24 cellular contexts compared by ENCODE assay signal in the genomic region with DNA sequence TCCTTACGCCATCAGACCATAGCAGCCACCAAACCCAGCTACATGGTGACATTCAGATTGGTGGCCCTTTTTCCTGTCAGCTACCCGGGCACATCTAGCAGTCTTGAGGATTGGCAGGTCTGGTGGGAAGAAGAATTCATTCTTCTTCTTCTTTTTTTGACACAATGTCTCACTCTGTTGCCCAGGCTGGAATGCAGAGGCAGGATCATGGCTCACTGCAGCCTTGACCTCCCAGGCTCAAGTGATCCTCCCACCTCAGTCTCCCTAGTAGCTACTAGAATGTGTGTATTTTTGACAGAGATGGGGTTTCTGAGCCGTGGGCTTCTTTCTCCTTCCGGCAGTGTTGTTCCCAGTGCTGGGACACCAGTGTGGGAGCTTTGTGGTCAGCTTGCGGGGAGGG. TPM values are rescaled to one million over a fixed set of nuclear protein-coding genes. Genes with fewer than 3 reads are reported as not detected.
DNase-seq lines count a peak whose midpoint lies in the region; ATAC-seq, FAIRE-seq and TF ChIP-seq lines count a peak whose summit lies in the region.
"Had no signal": no experiment of that assay in that cellular context is flagged by ENCODE, and none has a peak within 500 bp of the region (broad histone marks: within the 10 kb centered on the region; RNA-seq: fewer than 3 reads in every experiment).

No MANE protein-coding gene starts in this region.

- no peaks in the 10 kb centered on the region for H3K9me1 ChIP-seq in K562 (ENCODE audit: control insufficient read depth, insufficient read depth, low read length)

- peaks cover 12% of the 10 kb centered on the region for H3F3A ChIP-seq in SK-N-SH (replicated peaks; ENCODE audit: insufficient read depth)

- FAIRE-seq in K562 (lab: Jason Lieb, UNC) (no peak), GM12891 (lab: Jason Lieb, UNC) (no peak)
- FAIRE-seq: pancreas had no signal

- H4K20me1 ChIP-seq in SK-N-SH (ENCODE audit: insufficient read depth) (peaks cover 64% of the 10 kb centered on the region), DND-41 (ENCODE audit: insufficient read depth, low read length) (peaks cover 80% of the 10 kb centered on the region), K562 (replicated peaks; ENCODE audit: control insufficient read depth, insufficient read depth, low read length) (peaks cover 59% of the 10 kb centered on the region)

- TF ChIP-seq CTCF in SK-N-SH (IDR thresholded peaks at IDR 0.05) (no peak), DND-41 (IDR thresholded peaks at IDR 0.05; ENCODE audit: borderline replicate concordance, extremely low read depth, low read length, poor library complexity, severe bottlenecking) (no peak), K562 (IDR thresholded peaks at IDR 0.05 in 2 of 3, conservative IDR thresholded peaks at IDR 0.05 in 1 of 3; ENCODE audit: insufficient read depth in 2 of 3, low read depth in 1 of 3, low read length in 3 of 3) (no peak), osteocyte (IDR thresholded peaks at IDR 0.05) (no peak)

- H3K27me3 ChIP-seq in SK-N-SH (ENCODE audit: insufficient read depth), result no peaks in the 10 kb centered on the region
- no peaks in the 10 kb centered on the region for H3K27me3 ChIP-seq in DND-41 (ENCODE audit: insufficient read depth, low read length, poor library complexity)
- no peaks in the 10 kb centered on the region for H3K27me3 ChIP-seq in K562 (ENCODE audit: control insufficient read depth in 2 of 2, insufficient read depth in 2 of 2, low read length in 2 of 2)
- H3K27me3 ChIP-seq: cardiac muscle cell, pancreas, thyroid gland had no signal

- H2AFZ ChIP-seq in SK-N-SH (ENCODE audit: low read depth) (no peak overlapping the region), DND-41 (ENCODE audit: low read depth, low read length) (no peak overlapping the region), K562 (ENCODE audit: low read depth, low read length) (no peak overlapping the region)

- TF ChIP-seq POLR2A in K562 (conservative IDR thresholded peaks at IDR 0.05), result no peak
- no peak for TF ChIP-seq POLR2A in GM12891 (IDR thresholded peaks at IDR 0.05; ENCODE audit: low read depth, low read length)

- H3K4me1 ChIP-seq in SK-N-SH (ENCODE audit: control insufficient read depth in 1 of 2, insufficient read depth in 2 of 2, low read depth in 1 of 2, low read length in 1 of 2) (peaks cover 18 to 36% of the 10 kb centered on the region in 2 experiments; a peak in 2 of 4 replicates), DND-41 (ENCODE audit: insufficient read depth, low read length) (peaks cover 42% of the 10 kb centered on the region), K562 (replicated peaks in 1 of 2; ENCODE audit: control insufficient read depth in 2 of 2, insufficient read depth in 2 of 2, low read length in 2 of 2) (peaks cover 31 to 53% of the 10 kb centered on the region in 2 experiments)

- H3K27ac Mint-ChIP-seq in osteocyte (ENCODE audit: unreplicated experiment), result peak overlapping the region; percentile 14
- H3K27ac Mint-ChIP-seq: activated naive CD4-positive, alpha-beta T cell treated with anti-CD3 and anti-CD28 coated beads, Interleukin-2, amount 10 ng/mL, durations not matched to agents 7 days and 5 days had no signal

- in situ Hi-C loops in K562 (cut with MboI), result no loop called here

- BruUV-seq in K562 (replicated peaks; lab: Mats Ljungman, UMichigan), result no TSS peak

- H3K79me2 ChIP-seq in SK-N-SH (ENCODE audit: insufficient read depth) (peaks cover 85% of the 10 kb centered on the region), DND-41 (ENCODE audit: insufficient read depth, low read length) (peaks cover 83% of the 10 kb centered on the region), K562 (ENCODE audit: control insufficient read depth, insufficient read depth, low read length) (peaks cover 71% of the 10 kb centered on the region)

- H3K4me1 Mint-ChIP-seq in osteocyte (ENCODE audit: unreplicated experiment), result peaks cover 60% of the 10 kb centered on the region

- H3K9me3 ChIP-seq in SK-N-SH (no peaks in the 10 kb centered on the region), DND-41 (ENCODE audit: insufficient read depth, low read length, severe bottlenecking) (no peaks in the 10 kb centered on the region), K562 (replicated peaks; ENCODE audit: control insufficient read depth, insufficient read depth, low read depth, low read length) (no peaks in the 10 kb centered on the region)
- H3K9me3 ChIP-seq: pancreas, thyroid gland had no signal

- peaks cover 8 to 13% of the 10 kb centered on the region in 2 experiments for H3K36me3 ChIP-seq in SK-N-SH (replicated peaks in 1 of 2; ENCODE audit: control insufficient read depth in 1 of 2, insufficient read depth in 2 of 2, low read length in 1 of 2)
- H3K36me3 ChIP-seq in DND-41 (ENCODE audit: insufficient read depth, low read length), result peaks cover 40% of the 10 kb centered on the region
- peaks cover 70% of the 10 kb centered on the region for H3K36me3 ChIP-seq in K562 (ENCODE audit: control insufficient read depth, insufficient read depth, low read length)

- no peak for ATAC-seq in SK-N-SH treated with all-trans-retinoic acid at 6 μM for 48 hours
- no peak for ATAC-seq in DND-41 (ENCODE audit: insufficient read depth, low read depth)
- no peak for ATAC-seq in K562
- ATAC-seq in HG03342 (IDR thresholded peaks at IDR 0.05; ENCODE audit: unreplicated experiment), result no peak
- ATAC-seq: effector memory CD8-positive, alpha-beta T cell; pancreas had no signal

- H3K9me3 Mint-ChIP-seq in osteocyte (ENCODE audit: unreplicated experiment), result no peaks in the 10 kb centered on the region
- H3K9me3 Mint-ChIP-seq: activated naive CD4-positive, alpha-beta T cell treated with anti-CD3 and anti-CD28 coated beads, Interleukin-2, amount 10 ng/mL, durations not matched to agents 7 days and 5 days; effector memory CD8-positive, alpha-beta T cell had no signal

- H3K4me2 ChIP-seq in SK-N-SH (peak overlapping the region; percentile 84; the same call in 1 of the 2 replicates), DND-41 (ENCODE audit: insufficient read depth, low read length) (0 out of 2 replicates have a peak overlapping the region, but pooled peaks have one; percentile 98), K562 (ENCODE audit: insufficient read depth, low read length) (no peak overlapping the region)

- H3K4me3 ChIP-seq in SK-N-SH (ENCODE audit: low read depth in 2 of 2, low read length in 1 of 2), result no peak overlapping the region
- H3K4me3 ChIP-seq in DND-41 (ENCODE audit: low read depth in 1 of 2, low read length in 2 of 2), result no peak overlapping the region
- H3K4me3 ChIP-seq in K562, result no peak overlapping the region
- H3K4me3 ChIP-seq: cardiac muscle cell, pancreas, skin epidermis, thyroid gland had no signal

- no peaks in the 10 kb centered on the region for H3K27me3 Mint-ChIP-seq in osteocyte (ENCODE audit: unreplicated experiment)
- H3K27me3 Mint-ChIP-seq: effector memory CD8-positive, alpha-beta T cell had no signal

- H3K9ac ChIP-seq in SK-N-SH (no peak overlapping the region), DND-41 (ENCODE audit: low read depth, low read length) (no peak overlapping the region), K562 (ENCODE audit: insufficient read depth in 1 of 2, low read depth in 2 of 2, low read length in 2 of 2) (peak overlapping the region in 1 of 2 experiments; percentile 75; a peak in 1 of 4 replicates)

- POLR2A ChIA-PET in SK-N-SH (lab: Yijun Ruan, JAX), result interaction anchor here (0.6 to 0.8 kb wide), 2 partner anchors 11 to 182 kb away, joined by 3 read pairs; no protein-coding TSS in a partner anchor
- POLR2A ChIA-PET in K562 (lab: Yijun Ruan, JAX), result interaction anchor here (0.6 to 1.7 kb wide), 3 partner anchors 23 to 557 kb away, joined by 3 to 4 read pairs (median 3); no protein-coding TSS in a partner anchor

- H3K27ac ChIP-seq in SK-N-SH (ENCODE audit: low read depth in 2 of 2, low read length in 1 of 2), result no peak overlapping the region
- H3K27ac ChIP-seq in DND-41 (ENCODE audit: low read length), result no peak overlapping the region
- no peak overlapping the region for H3K27ac ChIP-seq in K562 (ENCODE audit: extremely low read depth, low read depth, low read length)
- H3K27ac ChIP-seq: cardiac muscle cell, pancreas, thyroid gland had no signal

- H3K9me2 ChIP-seq in SK-N-SH, result no peaks in the 10 kb centered on the region

- CTCF ChIA-PET in SK-N-SH (lab: Yijun Ruan, JAX) (interaction anchor here (0.9 to 12.8 kb wide), 7 partner anchors 11 to 498 kb away, joined by 4 to 212 read pairs (median 6); partner anchors contain the start of gene ASB6), K562 (lab: Yijun Ruan, JAX; ENCODE audit: low intra/inter-chr PET ratio) (no interaction called here)

- DNase-seq in SK-N-SH (no peak), DND-41 (no peak), K562 (ENCODE audit: extremely low read depth in 1 of 4, low spot score in 3 of 4) (no peak), osteocyte (ENCODE audit: extremely low spot score, unreplicated experiment) (no peak), GM12891 (ENCODE audit: insufficient read length, low spot score) (no peak), medulla oblongata (ENCODE audit: extremely low spot score) (no peak)
- DNase-seq: activated CD8-positive, alpha-beta memory T cell treated with anti-CD3 and anti-CD28 coated beads for 24 hours; activated naive CD4-positive, alpha-beta T cell treated with anti-CD3 and anti-CD28 coated beads, Interleukin-2, amount 10 ng/mL, durations not matched to agents 7 days and 5 days; effector memory CD8-positive, alpha-beta T cell; hippocampal formation; KBM-7; kidney glomerular epithelial cell; NCI-H1092; NCI-H2081 treated with DMSO at 0.1 percent for 48 hours; NCI-H774; pancreas; SW 1271; thyroid gland had no signal

- intact Hi-C loops in K562 (cut with micrococcal nuclease), result no loop called here

- 96% methylated on average over 5 of the region's 5 CpGs for WGBS in SK-N-SH (ENCODE audit: low lambda C conversion rate)
- 90% methylated on average over 5 of the region's 5 CpGs for WGBS in K562 (ENCODE audit: insufficient coverage, low coverage, missing lambda C conversion rate)

- no peak for TF ChIP-seq RAD21 in SK-N-SH (IDR thresholded peaks at IDR 0.05; ENCODE audit: low read length)
- no peak for TF ChIP-seq RAD21 in K562 (CRISPR knock-in tag; conservative IDR thresholded peaks at IDR 0.05 in 1 of 2, IDR thresholded peaks at IDR 0.05 in 1 of 2)

- TF ChIP-seq EP300 in SK-N-SH (IDR thresholded peaks at IDR 0.05; ENCODE audit: borderline replicate concordance in 1 of 2, low read depth in 1 of 2, low read length in 1 of 2), result no peak
- no peak for TF ChIP-seq EP300 in K562 (IDR thresholded peaks at IDR 0.05; ENCODE audit: low read length)

- H3K36me3 Mint-ChIP-seq in osteocyte (ENCODE audit: unreplicated experiment), result peaks cover 7% of the 10 kb centered on the region

- H3K4me3 Mint-ChIP-seq in osteocyte (ENCODE audit: unreplicated experiment), result no peak overlapping the region
- H3K4me3 Mint-ChIP-seq: activated naive CD4-positive, alpha-beta T cell treated with anti-CD3 and anti-CD28 coated beads, Interleukin-2, amount 10 ng/mL, durations not matched to agents 7 days and 5 days had no signal

RNA-seq across cellular contexts. Expression of gene NTMT1, which starts 3.3 kb away (rescaled TPM):
- polyA plus RNA-seq in SK-N-SH (2012; rRNA removed) (75.0 and 78.3 TPM in 2 replicates), K562 (2011; rRNA removed) (74.7 and 79.2 TPM in 2 replicates), K562 (2014; fragmentation: Illumina TruSeq; extraction: Trizol) (80.6 and 113 TPM in 2 replicates), K562 (2014; fragmentation: Nextera tagmentation; extraction: Ambion mirVana) (10 to 100 TPM; 42.1 to 67.0 TPM), K562 (2014; rRNA removed) (111 and 121 TPM in 2 replicates)
- 44.3 and 62.6 TPM in 2 replicates for polyA plus RNA-seq in SK-N-SH (2012; cell fraction: cytosol; rRNA removed)
- 44.8 and 47.5 TPM in 2 replicates for polyA plus RNA-seq in SK-N-SH (2012; cell fraction: nucleus; rRNA removed)
- total RNA-seq in K562 (2011; cell fraction: chromatin; rRNA removed; ENCODE audit: low replicate concordance), result 28.6 and 94.1 TPM in 2 replicates
- 70.3 and 71.4 TPM in 2 replicates for total RNA-seq in K562 (2011; cell fraction: nucleolus; rRNA removed)
- total RNA-seq in K562 (2011; cell fraction: nucleoplasm; rRNA removed), result 51.0 and 57.9 TPM in 2 replicates
- total RNA-seq in K562 (2014; rRNA removed) (116 and 120 TPM in 2 replicates), K562 (2014; rRNA removed; fragmentation: Illumina TruSeq; extraction: Trizol) (49.6 and 59.2 TPM in 2 replicates), K562 (2015; rRNA removed; fragmentation: Illumina TruSeq; extraction: Trizol) (74.3 and 78.1 TPM in 2 replicates), K562 (2021) (108 and 110 TPM in 2 replicates), osteocyte (41.1 and 45.7 TPM in 2 replicates)
- 89.1 and 124 TPM in 2 replicates for polyA plus RNA-seq in K562 (2011; cell fraction: cytosol; rRNA removed)
- 42.9 and 47.3 TPM in 2 replicates for polyA plus RNA-seq in K562 (2011; cell fraction: nucleus; rRNA removed)
- polyA plus RNA-seq in K562 (2012), result 42.1 and 72.6 TPM in 2 replicates
- 34.5 and 60.2 TPM in 2 replicates for polyA minus RNA-seq in K562 (2011; rRNA and poly(A)+ RNA removed)
- polyA minus RNA-seq in K562 (2011; cell fraction: cytosol; rRNA and poly(A)+ RNA removed), result 23.4 and 42.2 TPM in 2 replicates
- polyA minus RNA-seq in K562 (2011; cell fraction: nucleus; rRNA and poly(A)+ RNA removed), result 14.7 and 15.7 TPM in 2 replicates
- 23.6 TPM for polyA plus RNA-seq in GM12891 (2012; ENCODE audit: low read depth, missing spikeins)

RNA-seq across cellular contexts. Expression of gene C9orf50, which starts 8.3 kb away (rescaled TPM):
- polyA plus RNA-seq in SK-N-SH (2012; rRNA removed) (0.24 and 0.30 TPM in 2 replicates), K562 (2011; rRNA removed) (not detected in 2 replicates), K562 (2014; fragmentation: Illumina TruSeq; extraction: Trizol) (not detected in 2 replicates), K562 (2014; fragmentation: Nextera tagmentation; extraction: Ambion mirVana) (not detected), K562 (2014; rRNA removed) (not detected in 2 replicates)
- 0.17 and 0.34 TPM in 2 replicates for polyA plus RNA-seq in SK-N-SH (2012; cell fraction: cytosol; rRNA removed)
- polyA plus RNA-seq in SK-N-SH (2012; cell fraction: nucleus; rRNA removed), result 1.0 and 1.2 TPM in 2 replicates
- not detected in 2 replicates for total RNA-seq in K562 (2011; cell fraction: chromatin; rRNA removed; ENCODE audit: low replicate concordance)
- not detected in 2 replicates for total RNA-seq in K562 (2011; cell fraction: nucleolus; rRNA removed)
- not detected in 2 replicates for total RNA-seq in K562 (2011; cell fraction: nucleoplasm; rRNA removed)
- total RNA-seq in K562 (2014; rRNA removed) (0.12 TPM in 1 of 2 replicates, not detected in the other), K562 (2014; rRNA removed; fragmentation: Illumina TruSeq; extraction: Trizol) (not detected in 2 replicates), K562 (2015; rRNA removed; fragmentation: Illumina TruSeq; extraction: Trizol) (not detected in 2 replicates), K562 (2021) (not detected in 2 replicates), osteocyte (not detected in 2 replicates)
- not detected in 2 replicates for polyA plus RNA-seq in K562 (2011; cell fraction: cytosol; rRNA removed)
- not detected in 2 replicates for polyA plus RNA-seq in K562 (2011; cell fraction: nucleus; rRNA removed)
- polyA plus RNA-seq in K562 (2012), result not detected in 2 replicates
- not detected in 2 replicates for polyA minus RNA-seq in K562 (2011; rRNA and poly(A)+ RNA removed)
- not detected in 2 replicates for polyA minus RNA-seq in K562 (2011; cell fraction: cytosol; rRNA and poly(A)+ RNA removed)
- polyA minus RNA-seq in K562 (2011; cell fraction: nucleus; rRNA and poly(A)+ RNA removed), result not detected in 2 replicates
- not detected for polyA plus RNA-seq in GM12891 (2012; ENCODE audit: low read depth, missing spikeins)
- total RNA-seq: A172, mononuclear cell, pancreas, thyroid gland had no signal
- polyA plus RNA-seq: pancreas had no signal

RNA-seq across cellular contexts. Expression of gene ASB6, which starts 12.7 kb away (rescaled TPM):
- polyA plus RNA-seq in SK-N-SH (2012; rRNA removed) (35.9 and 37.5 TPM in 2 replicates), K562 (2011; rRNA removed) (11.3 and 13.1 TPM in 2 replicates), K562 (2014; fragmentation: Illumina TruSeq; extraction: Trizol) (12.8 and 13.1 TPM in 2 replicates), K562 (2014; fragmentation: Nextera tagmentation; extraction: Ambion mirVana) (1 to 10 TPM in 1 of 2 experiments, under 1 TPM in 1; 0.92 to 1.1 TPM), K562 (2014; rRNA removed) (17.8 and 19.5 TPM in 2 replicates)
- 14.2 and 23.9 TPM in 2 replicates for polyA plus RNA-seq in SK-N-SH (2012; cell fraction: cytosol; rRNA removed)
- 89.7 and 96.2 TPM in 2 replicates for polyA plus RNA-seq in SK-N-SH (2012; cell fraction: nucleus; rRNA removed)
- 8.0 and 24.6 TPM in 2 replicates for total RNA-seq in K562 (2011; cell fraction: chromatin; rRNA removed; ENCODE audit: low replicate concordance)
- total RNA-seq in K562 (2011; cell fraction: nucleolus; rRNA removed), result 20.2 and 20.4 TPM in 2 replicates
- total RNA-seq in K562 (2011; cell fraction: nucleoplasm; rRNA removed), result 10.2 and 12.6 TPM in 2 replicates
- total RNA-seq in K562 (2014; rRNA removed) (12.4 and 15.8 TPM in 2 replicates), K562 (2014; rRNA removed; fragmentation: Illumina TruSeq; extraction: Trizol) (4.1 and 4.9 TPM in 2 replicates), K562 (2015; rRNA removed; fragmentation: Illumina TruSeq; extraction: Trizol) (8.6 TPM in 2 replicates), K562 (2021) (17.1 and 17.3 TPM in 2 replicates), osteocyte (18.1 and 19.1 TPM in 2 replicates)
- 10.5 and 18.2 TPM in 2 replicates for polyA plus RNA-seq in K562 (2011; cell fraction: cytosol; rRNA removed)
- 26.0 and 42.0 TPM in 2 replicates for polyA plus RNA-seq in K562 (2011; cell fraction: nucleus; rRNA removed)
- 11.4 and 12.4 TPM in 2 replicates for polyA plus RNA-seq in K562 (2012)
- 3.6 and 4.9 TPM in 2 replicates for polyA minus RNA-seq in K562 (2011; rRNA and poly(A)+ RNA removed)
- polyA minus RNA-seq in K562 (2011; cell fraction: cytosol; rRNA and poly(A)+ RNA removed), result 5.0 and 6.1 TPM in 2 replicates
- 7.3 and 9.0 TPM in 2 replicates for polyA minus RNA-seq in K562 (2011; cell fraction: nucleus; rRNA and poly(A)+ RNA removed)
- polyA plus RNA-seq in GM12891 (2012; ENCODE audit: low read depth, missing spikeins), result 7.6 TPM

RNA-seq across cellular contexts. Expression of gene PRRX2, which starts 36.2 kb away (rescaled TPM):
- polyA plus RNA-seq in SK-N-SH (2012; rRNA removed) (0.83 and 0.84 TPM in 2 replicates), K562 (2011; rRNA removed) (not detected in 2 replicates), K562 (2014; fragmentation: Illumina TruSeq; extraction: Trizol) (not detected in 2 replicates), K562 (2014; fragmentation: Nextera tagmentation; extraction: Ambion mirVana) (not detected), K562 (2014; rRNA removed) (0.21 TPM in 1 of 2 replicates, not detected in the other)
- polyA plus RNA-seq in SK-N-SH (2012; cell fraction: cytosol; rRNA removed), result 0.51 and 1.2 TPM in 2 replicates
- 0.37 and 0.70 TPM in 2 replicates for polyA plus RNA-seq in SK-N-SH (2012; cell fraction: nucleus; rRNA removed)
- total RNA-seq in K562 (2011; cell fraction: chromatin; rRNA removed; ENCODE audit: low replicate concordance), result not detected in 2 replicates
- not detected in 2 replicates for total RNA-seq in K562 (2011; cell fraction: nucleolus; rRNA removed)
- total RNA-seq in K562 (2011; cell fraction: nucleoplasm; rRNA removed), result not detected in 2 replicates
- total RNA-seq in K562 (2014; rRNA removed) (not detected in 2 replicates), K562 (2014; rRNA removed; fragmentation: Illumina TruSeq; extraction: Trizol) (not detected in 2 replicates), K562 (2015; rRNA removed; fragmentation: Illumina TruSeq; extraction: Trizol) (not detected in 2 replicates), K562 (2021) (not detected in 2 replicates), osteocyte (5.6 and 6.4 TPM in 2 replicates)
- polyA plus RNA-seq in K562 (2011; cell fraction: cytosol; rRNA removed), result 0.18 TPM in 1 of 2 replicates, not detected in the other
- polyA plus RNA-seq in K562 (2011; cell fraction: nucleus; rRNA removed), result 0.13 TPM in 1 of 2 replicates, not detected in the other
- not detected in 2 replicates for polyA plus RNA-seq in K562 (2012)
- polyA minus RNA-seq in K562 (2011; rRNA and poly(A)+ RNA removed), result not detected in 2 replicates
- polyA minus RNA-seq in K562 (2011; cell fraction: cytosol; rRNA and poly(A)+ RNA removed), result not detected in 2 replicates
- polyA minus RNA-seq in K562 (2011; cell fraction: nucleus; rRNA and poly(A)+ RNA removed), result not detected in 2 replicates
- not detected for polyA plus RNA-seq in GM12891 (2012; ENCODE audit: low read depth, missing spikeins)
- total RNA-seq: A172, mononuclear cell had no signal
